8 cellular contexts compared by ENCODE assay signal in genomic region chr21:43611598-43612369, GRCh38. TPM values are rescaled to one million over a fixed set of nuclear protein-coding genes. Genes with fewer than 3 reads are reported as not detected.
DNase-seq lines count a peak whose midpoint lies in the region; ATAC-seq and TF ChIP-seq lines count a peak whose summit lies in the region.

No MANE protein-coding gene starts in this region.

- no peaks in the 10 kb centered on the region for H3K9me3 Mint-ChIP-seq in activated T-cell treated with anti-CD3 and anti-CD28 coated beads, Interleukin-2, amount 50 U/mL, for 24 hours

- peaks cover 7% of the 10 kb centered on the region for H3K4me1 Mint-ChIP-seq in activated T-cell treated with anti-CD3 and anti-CD28 coated beads, Interleukin-2, amount 50 U/mL, for 24 hours (ENCODE audit: low read depth)

- no peaks in the 10 kb centered on the region for H3K36me3 Mint-ChIP-seq in activated T-cell treated with anti-CD3 and anti-CD28 coated beads, Interleukin-2, amount 50 U/mL, for 24 hours (ENCODE audit: low read depth)

- no peaks in the 10 kb centered on the region for H3K27me3 Mint-ChIP-seq in activated T-cell treated with anti-CD3 and anti-CD28 coated beads, Interleukin-2, amount 50 U/mL, for 24 hours

- DNase-seq in Daoy (ENCODE audit: low read depth) (peak; percentile 77), KG1 (lab: John Stamatoyannopoulos, UW) (peak; percentile 19), SW480 (ENCODE audit: low spot score) (peak; percentile 61), fibroblast of pulmonary artery (ENCODE audit: low read depth) (peak; percentile 79), omental fat pad (ENCODE audit: low spot score) (no peak), DMS79 (lab: John Stamatoyannopoulos, UW) (no peak), T-helper 2 cell (no peak)
- DNase-seq in activated T-cell treated with anti-CD3 and anti-CD28 coated beads, Interleukin-2, amount 50 U/mL, for 24 hours = no peak

- no peak overlapping the region for H3K4me3 ChIP-seq in fibroblast of pulmonary artery (replicated peaks; ENCODE audit: low read depth, low read length)

- TF ChIP-seq CTCF in fibroblast of pulmonary artery (IDR thresholded peaks at IDR 0.05; ENCODE audit: low read length, missing control alignments) = peak; percentile 94
- TF ChIP-seq CTCF in omental fat pad (IDR thresholded peaks at IDR 0.05) = no peak

- H3K27ac Mint-ChIP-seq in activated T-cell treated with anti-CD3 and anti-CD28 coated beads, Interleukin-2, amount 50 U/mL, for 24 hours = no peak overlapping the region

- H3K4me3 Mint-ChIP-seq in activated T-cell treated with anti-CD3 and anti-CD28 coated beads, Interleukin-2, amount 50 U/mL, for 24 hours = no peak overlapping the region

- peak; percentile 82 for ATAC-seq in omental fat pad (ENCODE audit: low FRiP score)

RNA-seq across cellular contexts. Expression of gene HSF2BP, which starts 47.5 kb away (rescaled TPM):
- total RNA-seq in Daoy (2014; rRNA removed; shearing (Covaris generic)) = 2.7 and 3.5 TPM in 2 replicates
- total RNA-seq in omental fat pad = 1 to 10 TPM in 2 of 4 donors, under 1 TPM in 1, not detected in 1; 0.94 to 1.6 (median 1.1) TPM

RNA-seq across cellular contexts. Expression of gene RRP1B, which starts 47.6 kb away (rescaled TPM):
- 45.9 and 46.7 TPM in 2 replicates for total RNA-seq in Daoy (2014; rRNA removed; shearing (Covaris generic))
- total RNA-seq in omental fat pad = 10 to 100 TPM; 19.4 to 47.4 (median 22.0) TPM

Comparison
In these comparisons a context has a peak if more than half of its experiments do, and no peak if none do; other contexts are left out.
1. DNase-seq: peak in Daoy (single experiment), KG1 (single experiment), SW480 (single experiment) and fibroblast of pulmonary artery (single experiment); none in omental fat pad (single experiment), DMS79 (single experiment), T-helper 2 cell (0 of 5) and activated T-cell treated with anti-CD3 and anti-CD28 coated beads, Interleukin-2, amount 50 U/mL, for 24 hours (single experiment).